Comparison of ENCODE assay signal across 8 cellular contexts in the genomic region with DNA sequence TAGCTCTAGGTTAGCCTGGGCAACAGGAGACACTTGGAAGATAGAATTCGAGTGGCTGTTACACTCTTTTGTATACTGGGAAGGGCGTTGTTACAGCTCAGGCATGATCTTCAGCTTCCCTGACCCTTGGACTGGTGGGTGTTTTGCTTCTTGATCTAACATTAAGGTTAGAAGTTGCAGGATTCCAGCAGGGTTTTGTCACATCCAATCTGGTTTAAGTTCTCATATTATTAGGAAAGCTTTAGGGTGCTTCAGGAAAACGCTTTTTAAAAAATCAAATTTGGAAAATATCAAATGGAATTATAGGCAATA. TPM values are rescaled to one million over a fixed set of nuclear protein-coding genes. Genes with fewer than 3 reads are reported as not detected.
A peak's percentile ranks its signal among the peaks of the same experiment; 100 is the strongest.
DNase-seq lines count a peak whose midpoint lies in the region; ATAC-seq, FAIRE-seq and TF ChIP-seq lines count a peak whose summit lies in the region.
"Not testable (repeated sequence)": the region's sequence is repeated elsewhere in the genome, so short reads cannot be mapped to it uniquely, and the experiment has no call there.
"Had no signal": no experiment of that assay in that cellular context is flagged by ENCODE, and none has a peak within 500 bp of the region (broad histone marks: within the 10 kb centered on the region; RNA-seq: fewer than 3 reads in every experiment).

No MANE protein-coding gene starts in this region.

- H3K9me2 ChIP-seq in OCI-LY7 (ENCODE audit: insufficient read depth, low read length); hepatocyte (replicated peaks; ENCODE audit: insufficient read depth): not testable (repeated sequence)

- H3K27me3 ChIP-seq in K562 (ENCODE audit: control insufficient read depth in 2 of 2, insufficient read depth in 2 of 2, low read length in 2 of 2); hepatocyte: not testable (repeated sequence)

- not testable (repeated sequence) for H3K9me1 ChIP-seq in K562 (ENCODE audit: control insufficient read depth, insufficient read depth, low read length)

- not testable (repeated sequence) for TF ChIP-seq RAD21 in K562 (CRISPR knock-in tag; conservative IDR thresholded peaks at IDR 0.05 in 1 of 2, IDR thresholded peaks at IDR 0.05 in 1 of 2)

- not testable (repeated sequence) for H4K20me1 ChIP-seq in OCI-LY7 (ENCODE audit: insufficient read depth, low read length); K562 (replicated peaks; ENCODE audit: control insufficient read depth, insufficient read depth, low read length); hepatocyte (ENCODE audit: insufficient read depth, poor library complexity, severe bottlenecking)

- peaks cover 19% of the 10 kb centered on the region for H3K4me1 Mint-ChIP-seq in Calu3 (ENCODE audit: low read depth, unreplicated experiment)
- H3K4me1 Mint-ChIP-seq in activated CD4-positive, alpha-beta T cell treated with anti-CD3 and anti-CD28 coated beads, Interleukin-2, amount 10 ng/mL, durations not matched to agents 24 days and 14 days, result peaks cover 21% of the 10 kb centered on the region
- H3K4me1 Mint-ChIP-seq in naive thymus-derived CD8-positive, alpha-beta T cell, result peaks cover 9 to 33% (median 27%) of the 10 kb centered on the region in 4 donors
- peaks cover 32% of the 10 kb centered on the region for H3K4me1 Mint-ChIP-seq in stimulated activated naive CD8-positive, alpha-beta T cell treated with anti-CD3 and anti-CD28 coated beads, Interleukin-15, Interleukin-2, amounts not matched to agents 100 ng/mL and 50 ng/mL, for 24 hours (ENCODE audit: low read depth)

- intact Hi-C loops in Calu3 (cut with micrococcal nuclease; ENCODE audit: unreplicated experiment); OCI-LY7 (cut with micrococcal nuclease; ENCODE audit: unreplicated experiment); K562 (cut with micrococcal nuclease): not testable (repeated sequence)
- intact Hi-C loops in activated CD4-positive, alpha-beta T cell treated with anti-CD3 and anti-CD28 coated beads, Interleukin-2, amount 10 ng/mL, durations not matched to agents 24 days and 14 days (cut with micrococcal nuclease), result loop anchor here (5.0 kb wide), 1 partner anchor 88 kb away; the partner anchor contains the start of genes ANKRD34A and POLR3GL

- not testable (repeated sequence) for DNase-seq in Calu3; OCI-LY7 (ENCODE audit: low spot score); K562 (ENCODE audit: extremely low read depth in 1 of 4, low spot score in 3 of 4); hepatocyte (ENCODE audit: low spot score); naive thymus-derived CD8-positive, alpha-beta T cell
- peak; percentile 52 for DNase-seq in activated CD4-positive, alpha-beta T cell treated with anti-CD3 and anti-CD28 coated beads, Interleukin-2, amount 10 ng/mL, durations not matched to agents 24 days and 14 days

- POLR2A ChIA-PET in OCI-LY7 (lab: Charles Lee), result interaction anchor here (0.7 to 4.0 kb wide), 3 partner anchors 13 to 226 kb away, joined by 3 to 82 read pairs (median 3); no protein-coding TSS in a partner anchor
- POLR2A ChIA-PET in K562 (lab: Yijun Ruan, JAX), result interaction anchor here (0.6 to 7.8 kb wide), 5 partner anchors 14 to 93 kb away, joined by 3 to 183 read pairs (median 9); partner anchors contain the start of genes HJV and LIX1L
- POLR2A ChIA-PET in naive thymus-derived CD8-positive, alpha-beta T cell (lab: Charles Lee), result interaction anchor here (0.7 to 8.9 kb wide), 5 partner anchors 13 to 224 kb away, joined by 3 to 114 read pairs (median 3); no protein-coding TSS in a partner anchor

- TF ChIP-seq CTCF in Calu3 (IDR thresholded peaks at IDR 0.05; ENCODE audit: unreplicated experiment); OCI-LY7 (conservative IDR thresholded peaks at IDR 0.05; ENCODE audit: low read length); K562 (IDR thresholded peaks at IDR 0.05 in 2 of 3, conservative IDR thresholded peaks at IDR 0.05 in 1 of 3; ENCODE audit: insufficient read depth in 2 of 3, low read depth in 1 of 3, low read length in 3 of 3); hepatocyte (IDR thresholded peaks at IDR 0.05; ENCODE audit: poor library complexity): not testable (repeated sequence)

- H3K4me3 Mint-ChIP-seq in Calu3 (ENCODE audit: low read depth, unreplicated experiment), result peak overlapping the region; percentile 10
- peak overlapping the region; percentile 47 for H3K4me3 Mint-ChIP-seq in activated CD4-positive, alpha-beta T cell treated with anti-CD3 and anti-CD28 coated beads, Interleukin-2, amount 10 ng/mL, durations not matched to agents 24 days and 14 days
- peak overlapping the region in 6 of 10 donors; percentile 16 to 76 (median 44) for H3K4me3 Mint-ChIP-seq in naive thymus-derived CD8-positive, alpha-beta T cell
- H3K4me3 Mint-ChIP-seq in stimulated activated naive CD8-positive, alpha-beta T cell treated with anti-CD3 and anti-CD28 coated beads, Interleukin-15, Interleukin-2, amounts not matched to agents 100 ng/mL and 50 ng/mL, for 24 hours, result not testable (repeated sequence)

- H2AFZ ChIP-seq in OCI-LY7 (ENCODE audit: low read length); hepatocyte: not testable (repeated sequence)
- H2AFZ ChIP-seq in K562 (ENCODE audit: low read depth, low read length), result peak overlapping the region; percentile 63; the same call in 1 of the 2 replicates

- not testable (repeated sequence) for H3K79me2 ChIP-seq in OCI-LY7 (ENCODE audit: insufficient read depth, low read depth, low read length); K562 (ENCODE audit: control insufficient read depth, insufficient read depth, low read length); hepatocyte

- not testable (repeated sequence) for H3K4me1 ChIP-seq in OCI-LY7 (ENCODE audit: insufficient read depth, low read length, poor library complexity, severe bottlenecking); K562 (replicated peaks in 1 of 2; ENCODE audit: control insufficient read depth in 2 of 2, insufficient read depth in 2 of 2, low read length in 2 of 2); hepatocyte (ENCODE audit: insufficient read depth)

- H3K4me3 ChIP-seq in OCI-LY7 (ENCODE audit: low read depth, low read length, poor library complexity, severe bottlenecking); K562; hepatocyte: not testable (repeated sequence)

- not testable (repeated sequence) for TF ChIP-seq EP300 in K562 (IDR thresholded peaks at IDR 0.05; ENCODE audit: low read length)

- not testable (repeated sequence) for ATAC-seq in K562; naive thymus-derived CD8-positive, alpha-beta T cell

- H3K27ac ChIP-seq in OCI-LY7 (ENCODE audit: low read depth, low read length, poor library complexity, severe bottlenecking), result not testable (repeated sequence)
- H3K27ac ChIP-seq in K562 (ENCODE audit: extremely low read depth, low read depth, low read length) (peak overlapping the region; percentile 60; the same call in 1 of the 3 replicates), hepatocyte (peak overlapping the region; percentile 86)

- not testable (repeated sequence) for H3K36me3 ChIP-seq in OCI-LY7 (ENCODE audit: insufficient read depth, low read length); K562 (ENCODE audit: control insufficient read depth, insufficient read depth, low read length); hepatocyte (replicated peaks; ENCODE audit: insufficient read depth, low read depth)

- not testable (repeated sequence) for H3K9ac ChIP-seq in K562 (ENCODE audit: insufficient read depth in 1 of 2, low read depth in 2 of 2, low read length in 2 of 2)

- H3K4me2 ChIP-seq in OCI-LY7 (ENCODE audit: low read length), result peak overlapping the region; percentile 89; the same call in 1 of the 2 replicates
- H3K4me2 ChIP-seq in K562 (ENCODE audit: insufficient read depth, low read length), result not testable (repeated sequence)
- peak overlapping the region; percentile 71 for H3K4me2 ChIP-seq in hepatocyte

- peak overlapping the region; percentile 56 for H3K27ac Mint-ChIP-seq in Calu3 (ENCODE audit: unreplicated experiment)
- not testable (repeated sequence) for H3K27ac Mint-ChIP-seq in activated CD4-positive, alpha-beta T cell treated with anti-CD3 and anti-CD28 coated beads, Interleukin-2, amount 10 ng/mL, durations not matched to agents 24 days and 14 days
- peak overlapping the region in 5 of 10 donors; percentile 15 to 71 (median 47) for H3K27ac Mint-ChIP-seq in naive thymus-derived CD8-positive, alpha-beta T cell
- H3K27ac Mint-ChIP-seq in stimulated activated naive CD8-positive, alpha-beta T cell treated with anti-CD3 and anti-CD28 coated beads, Interleukin-15, Interleukin-2, amounts not matched to agents 100 ng/mL and 50 ng/mL, for 24 hours, result peak overlapping the region; percentile 31

- not testable (repeated sequence) for H3K9me3 ChIP-seq in OCI-LY7 (ENCODE audit: low read length); K562 (replicated peaks; ENCODE audit: control insufficient read depth, insufficient read depth, low read depth, low read length); hepatocyte (ENCODE audit: low read depth)

- not testable (repeated sequence) for H3K9me3 Mint-ChIP-seq in Calu3 (ENCODE audit: low read depth, unreplicated experiment); activated CD4-positive, alpha-beta T cell treated with anti-CD3 and anti-CD28 coated beads, Interleukin-2, amount 10 ng/mL, durations not matched to agents 24 days and 14 days; naive thymus-derived CD8-positive, alpha-beta T cell; stimulated activated naive CD8-positive, alpha-beta T cell treated with anti-CD3 and anti-CD28 coated beads, Interleukin-15, Interleukin-2, amounts not matched to agents 100 ng/mL and 50 ng/mL, for 24 hours

- CTCF ChIA-PET in Calu3 (lab: Charles Lee), result interaction anchor here (0.5 to 0.7 kb wide), 2 partner anchors 38 to 74 kb away, joined by 3 to 4 read pairs; no protein-coding TSS in a partner anchor
- CTCF ChIA-PET in OCI-LY7 (lab: Charles Lee; ENCODE audit: unreplicated experiment), result not testable (repeated sequence)
- CTCF ChIA-PET in K562 (lab: Yijun Ruan, JAX; ENCODE audit: low intra/inter-chr PET ratio), result interaction anchor here (0.7 kb wide), 1 partner anchor 15 kb away, joined by 3 read pairs; no protein-coding TSS in a partner anchor

- not testable (repeated sequence) for FAIRE-seq in K562 (lab: Jason Lieb, UNC)

- H3K27me3 Mint-ChIP-seq in Calu3 (ENCODE audit: unreplicated experiment); activated CD4-positive, alpha-beta T cell treated with anti-CD3 and anti-CD28 coated beads, Interleukin-2, amount 10 ng/mL, durations not matched to agents 24 days and 14 days; naive thymus-derived CD8-positive, alpha-beta T cell; stimulated activated naive CD8-positive, alpha-beta T cell treated with anti-CD3 and anti-CD28 coated beads, Interleukin-15, Interleukin-2, amounts not matched to agents 100 ng/mL and 50 ng/mL, for 24 hours: not testable (repeated sequence)

- TF ChIP-seq POLR2A in K562 (conservative IDR thresholded peaks at IDR 0.05), result not testable (repeated sequence)

- 65% methylated on average over 2 of the region's 3 CpGs for WGBS in K562 (ENCODE audit: insufficient coverage, low coverage, missing lambda C conversion rate)
- 64% methylated on average over 3 of the region's 3 CpGs for WGBS in hepatocyte (ENCODE audit: low lambda C conversion rate, missing lambda C conversion rate)

- in situ Hi-C loops in K562 (cut with MboI), result loop anchor here (10.0 kb wide), 1 partner anchor 954 kb away; no protein-coding TSS in a partner anchor

- BruUV-seq in Calu3 (replicated peaks; lab: Mats Ljungman, UMichigan); OCI-LY7 (replicated peaks; lab: Mats Ljungman, UMichigan); K562 (replicated peaks; lab: Mats Ljungman, UMichigan): not testable (repeated sequence)

- H3K36me3 Mint-ChIP-seq in Calu3 (ENCODE audit: insufficient read depth, unreplicated experiment), result peaks cover 14% of the 10 kb centered on the region
- not testable (repeated sequence) for H3K36me3 Mint-ChIP-seq in activated CD4-positive, alpha-beta T cell treated with anti-CD3 and anti-CD28 coated beads, Interleukin-2, amount 10 ng/mL, durations not matched to agents 24 days and 14 days (ENCODE audit: low read depth); naive thymus-derived CD8-positive, alpha-beta T cell; stimulated activated naive CD8-positive, alpha-beta T cell treated with anti-CD3 and anti-CD28 coated beads, Interleukin-15, Interleukin-2, amounts not matched to agents 100 ng/mL and 50 ng/mL, for 24 hours (ENCODE audit: low read depth)

RNA-seq across cellular contexts. Expression of gene HJV, which starts 29.1 kb away (rescaled TPM):
- total RNA-seq in Calu3 (2022) (not detected in 2 replicates), OCI-LY7 (2022) (not detected in 2 replicates), K562 (2014; rRNA removed) (1.1 and 2.5 TPM in 2 replicates), K562 (2014; rRNA removed; fragmentation: Illumina TruSeq; extraction: Trizol) (2.1 and 3.3 TPM in 2 replicates), K562 (2015; rRNA removed; fragmentation: Illumina TruSeq; extraction: Trizol) (1.9 and 2.9 TPM in 2 replicates), K562 (2021) (2.1 and 2.9 TPM in 2 replicates), hepatocyte (5.7 and 6.7 TPM in 2 replicates)
- total RNA-seq in OCI-LY7 (2014; rRNA removed; shearing (Covaris generic)), result not detected in 2 replicates
- not detected in 2 replicates for total RNA-seq in activated CD4-positive, alpha-beta T cell treated with anti-CD3 and anti-CD28 coated beads, Interleukin-2, amount 10 ng/mL, durations not matched to agents 24 days and 14 days
- total RNA-seq in K562 (2011; cell fraction: chromatin; rRNA removed; ENCODE audit: low replicate concordance), result 6.4 and 7.7 TPM in 2 replicates
- 5.4 and 7.8 TPM in 2 replicates for total RNA-seq in K562 (2011; cell fraction: nucleolus; rRNA removed)
- 6.4 and 6.9 TPM in 2 replicates for total RNA-seq in K562 (2011; cell fraction: nucleoplasm; rRNA removed)
- polyA plus RNA-seq in K562 (2011; rRNA removed) (3.2 and 6.6 TPM in 2 replicates), K562 (2014; fragmentation: Illumina TruSeq; extraction: Trizol) (2.7 and 3.0 TPM in 2 replicates), K562 (2014; fragmentation: Nextera tagmentation; extraction: Ambion mirVana) (1 to 10 TPM; 1.0 to 1.3 TPM), K562 (2014; rRNA removed) (2.4 and 5.5 TPM in 2 replicates), hepatocyte (1.00 and 3.0 TPM in 2 replicates)
- polyA plus RNA-seq in K562 (2011; cell fraction: cytosol; rRNA removed), result 3.0 and 4.6 TPM in 2 replicates
- polyA plus RNA-seq in K562 (2011; cell fraction: nucleus; rRNA removed), result 3.7 and 5.5 TPM in 2 replicates
- polyA plus RNA-seq in K562 (2012), result 2.9 and 4.8 TPM in 2 replicates
- 4.3 and 4.5 TPM in 2 replicates for polyA minus RNA-seq in K562 (2011; rRNA and poly(A)+ RNA removed)
- polyA minus RNA-seq in K562 (2011; cell fraction: cytosol; rRNA and poly(A)+ RNA removed), result 0.73 and 2.8 TPM in 2 replicates
- polyA minus RNA-seq in K562 (2011; cell fraction: nucleus; rRNA and poly(A)+ RNA removed), result 2.3 and 2.7 TPM in 2 replicates
- not detected for total RNA-seq in naive thymus-derived CD8-positive, alpha-beta T cell
- not detected for polyA plus RNA-seq in naive thymus-derived CD8-positive, alpha-beta T cell
- total RNA-seq: Peyer's patch had no signal

RNA-seq across cellular contexts. Expression of gene TXNIP, which starts 54.2 kb away (rescaled TPM):
- 18.5 and 27.3 TPM in 2 replicates for total RNA-seq in Calu3 (2022)
- 99.9 and 144 TPM in 2 replicates for total RNA-seq in OCI-LY7 (2014; rRNA removed; shearing (Covaris generic))
- 50.3 and 76.8 TPM in 2 replicates for total RNA-seq in OCI-LY7 (2022)
- 83.4 and 85.2 TPM in 2 replicates for total RNA-seq in activated CD4-positive, alpha-beta T cell treated with anti-CD3 and anti-CD28 coated beads, Interleukin-2, amount 10 ng/mL, durations not matched to agents 24 days and 14 days
- total RNA-seq in K562 (2011; cell fraction: chromatin; rRNA removed; ENCODE audit: low replicate concordance), result 1,167 and 1,393 TPM in 2 replicates
- 716 and 782 TPM in 2 replicates for total RNA-seq in K562 (2011; cell fraction: nucleolus; rRNA removed)
- 756 and 864 TPM in 2 replicates for total RNA-seq in K562 (2011; cell fraction: nucleoplasm; rRNA removed)
- total RNA-seq in K562 (2014; rRNA removed), result 202 and 226 TPM in 2 replicates
- 278 and 307 TPM in 2 replicates for total RNA-seq in K562 (2014; rRNA removed; fragmentation: Illumina TruSeq; extraction: Trizol)
- 217 and 235 TPM in 2 replicates for total RNA-seq in K562 (2015; rRNA removed; fragmentation: Illumina TruSeq; extraction: Trizol)
- total RNA-seq in K562 (2021), result 257 and 263 TPM in 2 replicates
- 499 and 553 TPM in 2 replicates for polyA plus RNA-seq in K562 (2011; rRNA removed)
- polyA plus RNA-seq in K562 (2011; cell fraction: cytosol; rRNA removed), result 244 and 270 TPM in 2 replicates
- polyA plus RNA-seq in K562 (2011; cell fraction: nucleus; rRNA removed), result 1,140 and 1,617 TPM in 2 replicates
- polyA plus RNA-seq in K562 (2012), result 256 and 452 TPM in 2 replicates
- polyA plus RNA-seq in K562 (2014; fragmentation: Illumina TruSeq; extraction: Trizol), result 253 and 295 TPM in 2 replicates
- polyA plus RNA-seq in K562 (2014; fragmentation: Nextera tagmentation; extraction: Ambion mirVana), result 100 to 1,000 TPM; 120 to 237 TPM
- polyA plus RNA-seq in K562 (2014; rRNA removed), result 249 and 259 TPM in 2 replicates
- polyA minus RNA-seq in K562 (2011; rRNA and poly(A)+ RNA removed), result 595 and 605 TPM in 2 replicates
- 116 and 223 TPM in 2 replicates for polyA minus RNA-seq in K562 (2011; cell fraction: cytosol; rRNA and poly(A)+ RNA removed)
- 667 and 1,436 TPM in 2 replicates for polyA minus RNA-seq in K562 (2011; cell fraction: nucleus; rRNA and poly(A)+ RNA removed)
- total RNA-seq in hepatocyte, result 160 TPM in 2 replicates
- polyA plus RNA-seq in hepatocyte, result 75.3 and 85.0 TPM in 2 replicates
- total RNA-seq in naive thymus-derived CD8-positive, alpha-beta T cell, result 100 to 1,000 TPM; 836 to 848 TPM
- 1,000 to 10,000 TPM; 4,009 to 5,114 (median 5,016) TPM for polyA plus RNA-seq in naive thymus-derived CD8-positive, alpha-beta T cell
